ENCODE assay signal across 19 cellular contexts in genomic region chr15:99344639-99345038, GRCh38.
DNase-seq lines count a peak whose midpoint lies in the region; ATAC-seq, FAIRE-seq and TF ChIP-seq lines count a peak whose summit lies in the region.
"Had no signal": no experiment of that assay in that cellular context is flagged by ENCODE, and none has a peak within 500 bp of the region (broad histone marks: within the 10 kb centered on the region; RNA-seq: fewer than 3 reads in every experiment).

No MANE protein-coding gene starts in this region.

- no peak for TF ChIP-seq EP300 in GM12878 (IDR thresholded peaks at IDR 0.05; ENCODE audit: borderline replicate concordance in 1 of 2, control insufficient read depth in 1 of 2, low read depth in 2 of 2, low read length in 2 of 2)

- ATAC-seq in GM18498 (IDR thresholded peaks at IDR 0.05; ENCODE audit: unreplicated experiment) (peak; percentile 46), HG03378 (IDR thresholded peaks at IDR 0.05; ENCODE audit: unreplicated experiment) (peak; percentile 58), GM12878 (peak; percentile 74), HG02678 (IDR thresholded peaks at IDR 0.05; ENCODE audit: unreplicated experiment) (no peak)

- no peak for DNase-seq in GM12878 (ENCODE audit: low read depth, low spot score)
- DNase-seq in stimulated activated CD4-positive, alpha-beta T cell treated with anti-CD3 and anti-CD28 coated beads, Interleukin-4, amount 100 ng/mL, for 1 hour = no peak
- DNase-seq in 8988T = no peak
- DNase-seq: activated CD4-positive, alpha-beta T cell treated with anti-CD3 and anti-CD28 coated beads for 36 hours; CD4-positive, alpha-beta T cell; central memory CD4-positive, alpha-beta T cell; GM23248; left ventricle myocardium superior; naive thymus-derived CD4-positive, alpha-beta T cell; NCI-H1694; stimulated activated CD4-positive, alpha-beta T cell treated with anti-CD3 and anti-CD28 coated beads, Interleukin-4, amount 100 ng/mL, for 24 hours; tibial artery had no signal

- peak overlapping the region; percentile 49 for H3K4me2 ChIP-seq in DOHH2 (ENCODE audit: low read length)
- no peak overlapping the region for H3K4me2 ChIP-seq in GM12878 (ENCODE audit: control insufficient read depth, insufficient read depth)
- H3K4me2 ChIP-seq: KMS-11 had no signal

- H4K20me1 ChIP-seq in DOHH2 (ENCODE audit: control insufficient read depth, insufficient read depth, low read depth, low read length) (no peaks in the 10 kb centered on the region), GM12878 (ENCODE audit: control insufficient read depth, insufficient read depth) (no peaks in the 10 kb centered on the region)

- H3K9ac ChIP-seq in GM12878 (ENCODE audit: control insufficient read depth, insufficient read depth, low read length) = no peak overlapping the region
- H3K9ac ChIP-seq: GM23248, KMS-11 had no signal

- no peaks in the 10 kb centered on the region for H3K9me2 ChIP-seq in DOHH2 (replicated peaks; ENCODE audit: control insufficient read depth, low read length)

- no peak overlapping the region for H2AFZ ChIP-seq in GM12878 (ENCODE audit: control insufficient read depth, low read depth, low read length)
- H2AFZ ChIP-seq: GM23248 had no signal

- H3K36me3 ChIP-seq in DOHH2 (ENCODE audit: control insufficient read depth, low read length) = no peaks in the 10 kb centered on the region; the same call in 1 of the 2 replicates
- no peaks in the 10 kb centered on the region for H3K36me3 ChIP-seq in GM12878 (ENCODE audit: control insufficient read depth in 2 of 2, insufficient read depth in 2 of 2, low read length in 1 of 2)

- intact Hi-C loops in GM12878 (cut with micrococcal nuclease; ENCODE audit: unreplicated experiment) = loop anchor here (10.0 kb wide), 1 partner anchor 360 kb away; no protein-coding TSS in a partner anchor

- no peak for TF ChIP-seq RAD21 in GM12878 (IDR thresholded peaks at IDR 0.05; ENCODE audit: insufficient read depth, low read depth, low read length)

- H3K4me3 ChIP-seq in DOHH2 (ENCODE audit: low read length) (peak overlapping the region; percentile 43), GM12878 (no peak overlapping the region)
- H3K4me3 ChIP-seq: GM23248, tibial artery had no signal

- SMC1A ChIA-PET in GM12878 (lab: Charles Lee; ENCODE audit: uncharacterized antibody, unreplicated experiment) = interaction anchor here (0.8 to 4.9 kb wide), 12 partner anchors 11 to 360 kb away, joined by 3 to 42 read pairs (median 3); no protein-coding TSS in a partner anchor

- no peaks in the 10 kb centered on the region for H3K27me3 ChIP-seq in DOHH2 (ENCODE audit: control insufficient read depth, low read length)
- H3K27me3 ChIP-seq in GM12878 (replicated peaks in 1 of 2; ENCODE audit: control insufficient read depth in 2 of 2, insufficient read depth in 2 of 2, low read length in 1 of 2) = no peaks in the 10 kb centered on the region
- H3K27me3 ChIP-seq: tibial artery had no signal

- H3K27ac ChIP-seq in DOHH2 (ENCODE audit: low read depth, low read length) = peak overlapping the region; percentile 18
- H3K27ac ChIP-seq in GM12878 (ENCODE audit: control insufficient read depth, insufficient read depth) = no peak overlapping the region
- H3K27ac ChIP-seq: GM23248, KMS-11, tibial artery had no signal

- H3K4me1 ChIP-seq in DOHH2 (ENCODE audit: control insufficient read depth, low read length) (peaks cover 24% of the 10 kb centered on the region), GM12878 (ENCODE audit: control insufficient read depth, insufficient read depth, low read length) (peaks cover 16% of the 10 kb centered on the region)
- H3K4me1 ChIP-seq: tibial artery had no signal

- H3K79me2 ChIP-seq in DOHH2 (ENCODE audit: control insufficient read depth, low read length) (no peaks in the 10 kb centered on the region), GM12878 (ENCODE audit: control insufficient read depth, insufficient read depth, low read length) (no peaks in the 10 kb centered on the region)

- 0 out of 2 replicates have a peak, but pooled peaks cover 5% of the 10 kb centered on the region for H3F3A ChIP-seq in DOHH2 (ENCODE audit: control insufficient read depth, insufficient read depth)

- CTCF ChIA-PET in GM12878 (lab: Yijun Ruan, JAX) = interaction anchor here (0.8 to 4.2 kb wide), 15 partner anchors 10 to 359 kb away, joined by 3 to 41 read pairs (median 4); no protein-coding TSS in a partner anchor

- RAD21 ChIA-PET in GM12878 (lab: Charles Lee; ENCODE audit: unreplicated experiment) = interaction anchor here (0.7 to 1.6 kb wide), 5 partner anchors 27 to 359 kb away, joined by 3 to 26 read pairs (median 6); no protein-coding TSS in a partner anchor

- WGBS in GM12878 (ENCODE audit: insufficient coverage, insufficient replicate concordance, low lambda C conversion rate, missing lambda C conversion rate) = 27% methylated on average over 2 of the region's 2 CpGs

- POLR2A ChIA-PET in GM12878 (lab: Charles Lee) = interaction anchor here (0.6 to 0.9 kb wide), 2 partner anchors 10 to 157 kb away, joined by 3 read pairs; no protein-coding TSS in a partner anchor

- no peak for TF ChIP-seq CTCF in DOHH2 (IDR thresholded peaks at IDR 0.05; ENCODE audit: low read depth, low read length, poor library complexity, severe bottlenecking)
- TF ChIP-seq CTCF in GM12878 (IDR thresholded peaks at IDR 0.05 in 2 of 3, conservative IDR thresholded peaks at IDR 0.05 in 1 of 3; ENCODE audit: control insufficient read depth in 2 of 3, extremely low read depth in 1 of 3, insufficient read depth in 1 of 3, low read depth in 3 of 3, low read length in 3 of 3) = no peak; a peak in 1 of 6 replicates

- TF ChIP-seq POLR2A in GM12878 (IDR thresholded peaks at IDR 0.05; ENCODE audit: low read depth, low read length) = no peak

- no peak for FAIRE-seq in GM12878 (lab: Jason Lieb, UNC)
- FAIRE-seq: astrocyte, islet of Langerhans had no signal

- BruUV-seq in GM12878 (replicated peaks; lab: Mats Ljungman, UMichigan) = no TSS peak

- H3K9me3 ChIP-seq in DOHH2 (ENCODE audit: control insufficient read depth, insufficient read depth, low read length) (no peaks in the 10 kb centered on the region), GM12878 (replicated peaks; ENCODE audit: control insufficient read depth, insufficient read depth, low read length) (no peaks in the 10 kb centered on the region)
- H3K9me3 ChIP-seq: tibial artery had no signal

- in situ Hi-C loops in GM12878 (cut with MboI) = no loop called here

TF ChIP-seq in GM12878, 131 proteins besides CTCF, POLR2A, EP300 and RAD21:
- TF ChIP-seq CHD4 (IDR thresholded peaks at IDR 0.05) (no peak), CREM (IDR thresholded peaks at IDR 0.05; ENCODE audit: low read depth) (no peak), TBL1XR1 (IDR thresholded peaks at IDR 0.05; ENCODE audit: low read depth, low read length) (no peak), HCFC1 (IDR thresholded peaks at IDR 0.05; ENCODE audit: low read length) (no peak), NBN (IDR thresholded peaks at IDR 0.05) (no peak), SMC3 (IDR thresholded peaks at IDR 0.05; ENCODE audit: borderline replicate concordance, low read length) (no peak), RFX5 (IDR thresholded peaks at IDR 0.05; ENCODE audit: low read depth, low read length) (no peak), SPI1 (IDR thresholded peaks at IDR 0.05; ENCODE audit: borderline replicate concordance, insufficient read depth, low read depth, low read length) (no peak), ZNF622 (IDR thresholded peaks at IDR 0.05) (no peak), BRCA1 (IDR thresholded peaks at IDR 0.05; ENCODE audit: low read depth, low read length) (no peak), LARP7 (IDR thresholded peaks at IDR 0.05) (no peak)
